In genomic region chr5:103120607-103121200, GRCh38 we compare ENCODE assay signal across 8 cellular contexts. TPM values are rescaled to one million over a fixed set of nuclear protein-coding genes. Genes with fewer than 3 reads are reported as not detected.
A peak's percentile ranks its signal among the peaks of the same experiment; 100 is the strongest.
DNase-seq lines count a peak whose midpoint lies in the region; ATAC-seq, FAIRE-seq and TF ChIP-seq lines count a peak whose summit lies in the region.

No MANE protein-coding gene starts in this region.

- peaks cover 74% of the 10 kb centered on the region for H3K79me2 ChIP-seq in HCT116 (ENCODE audit: insufficient read depth, low read length)

- H3K4me2 ChIP-seq in HCT116 (ENCODE audit: low read length), result peak overlapping the region; percentile 85

- no peak for TF ChIP-seq RAD21 in HCT116 (IDR thresholded peaks at IDR 0.05; ENCODE audit: low read depth)

- H4K20me1 ChIP-seq in HCT116 (ENCODE audit: insufficient read depth), result no peaks in the 10 kb centered on the region

- H3K27ac ChIP-seq in CD8-positive, alpha-beta memory T cell (ENCODE audit: low read depth, low read length), result peak overlapping the region; percentile 95
- H3K27ac ChIP-seq in HCT116 (ENCODE audit: low read depth, low read length) (peak overlapping the region; percentile 93), esophagus (ENCODE audit: low read depth in 2 of 2, low read length in 1 of 2) (peak overlapping the region; percentile 79 to 95)

- H3K4me3 Mint-ChIP-seq in CD8-positive, alpha-beta memory T cell, result peak overlapping the region; percentile 92 to 99 (median 97)
- H3K4me3 Mint-ChIP-seq in T-cell, result peak overlapping the region; percentile 91 to 99 (median 94)
- H3K4me3 Mint-ChIP-seq in natural killer cell treated with Interleukin-12 subunit alpha and Interleukin-12 subunit beta and Interleukin-15 and Interleukin-18, amount 100 ng/mL, for 72 hours, result peak overlapping the region; percentile 95

- H3K36me3 Mint-ChIP-seq in CD8-positive, alpha-beta memory T cell, result peaks cover 0 to 20% (median 11%) of the 10 kb centered on the region in 3 donors
- H3K36me3 Mint-ChIP-seq in T-cell, result peaks cover 18% of the 10 kb centered on the region
- H3K36me3 Mint-ChIP-seq in natural killer cell treated with Interleukin-12 subunit alpha and Interleukin-12 subunit beta and Interleukin-15 and Interleukin-18, amount 100 ng/mL, for 72 hours, result no peaks in the 10 kb centered on the region

- H3K4me3 ChIP-seq in CD8-positive, alpha-beta memory T cell (ENCODE audit: low read length), result peak overlapping the region; percentile 90
- H3K4me3 ChIP-seq in HCT116 (replicated peaks in 1 of 2; ENCODE audit: low read depth in 1 of 2, low read length in 2 of 2), result peak overlapping the region; percentile 83 to 88
- peak overlapping the region; percentile 76 to 99 for H3K4me3 ChIP-seq in esophagus (ENCODE audit: low read depth in 1 of 2, low read length in 2 of 2)

- RAD21 ChIA-PET in HCT116 (lab: Charles Lee; ENCODE audit: low non-redundant PET in 1 of 2, low total read pairs in 2 of 2, uncharacterized antibody in 2 of 2, unreplicated experiment in 2 of 2), result no interaction called here

- H3K36me3 ChIP-seq in CD8-positive, alpha-beta memory T cell (ENCODE audit: insufficient read depth, low read length), result no peaks in the 10 kb centered on the region
- no peaks in the 10 kb centered on the region for H3K36me3 ChIP-seq in HCT116 (ENCODE audit: control insufficient read depth in 1 of 2, insufficient read depth in 2 of 2, low read length in 2 of 2)
- H3K36me3 ChIP-seq in esophagus (ENCODE audit: control insufficient read depth in 2 of 2, insufficient read depth in 2 of 2, low read length in 1 of 2), result peaks cover 0 to 2% of the 10 kb centered on the region in 2 donors

- H3K4me1 Mint-ChIP-seq in CD8-positive, alpha-beta memory T cell, result peaks cover 47 to 75% (median 56%) of the 10 kb centered on the region in 3 donors
- H3K4me1 Mint-ChIP-seq in T-cell, result peaks cover 62 to 78% (median 71%) of the 10 kb centered on the region in 3 donors
- H3K4me1 Mint-ChIP-seq in natural killer cell treated with Interleukin-12 subunit alpha and Interleukin-12 subunit beta and Interleukin-15 and Interleukin-18, amount 100 ng/mL, for 72 hours (ENCODE audit: low read depth in 2 of 2), result peaks cover 35 to 44% of the 10 kb centered on the region in 2 donors

- FAIRE-seq in H54 (lab: Jason Lieb, UNC), result no peak

- no peak for TF ChIP-seq POLR2A in HCT116 (IDR thresholded peaks at IDR 0.05; ENCODE audit: borderline replicate concordance, extremely low read depth, insufficient read depth, insufficient read length)
- no peak for TF ChIP-seq POLR2A in H54 (IDR thresholded peaks at IDR 0.05; ENCODE audit: low read depth, low read length)

- DNase-seq in CD8-positive, alpha-beta memory T cell, result no peak
- DNase-seq in HCT116 (ENCODE audit: low read depth, low spot score) (no peak), T-cell (peak in 1 of 34 experiments; percentile 2), H54 (ENCODE audit: insufficient read length, low spot score) (no peak), GOT3 (lab: John Stamatoyannopoulos, UW) (no peak), KG1 (lab: John Stamatoyannopoulos, UW) (no peak)
- DNase-seq in natural killer cell treated with Interleukin-12 subunit alpha and Interleukin-12 subunit beta and Interleukin-15 and Interleukin-18, amount 100 ng/mL, for 72 hours (ENCODE audit: low spot score), result no peak

- no peaks in the 10 kb centered on the region for H3K9me3 Mint-ChIP-seq in CD8-positive, alpha-beta memory T cell
- H3K9me3 Mint-ChIP-seq in T-cell, result no peaks in the 10 kb centered on the region
- H3K9me3 Mint-ChIP-seq in natural killer cell treated with Interleukin-12 subunit alpha and Interleukin-12 subunit beta and Interleukin-15 and Interleukin-18, amount 100 ng/mL, for 72 hours, result no peaks in the 10 kb centered on the region

- BruUV-seq in HCT116 (replicated peaks; lab: Mats Ljungman, UMichigan), result TSS peak; percentile 62

- H3K9me2 ChIP-seq in HCT116 (ENCODE audit: insufficient read depth), result no peaks in the 10 kb centered on the region

- CTCF ChIA-PET in CD8-positive, alpha-beta memory T cell (lab: Charles Lee), result interaction anchor here (0.9 to 1.6 kb wide), 3 partner anchors 11 to 365 kb away, joined by 3 to 8 read pairs (median 4); partner anchors contain the start of gene PAM
- CTCF ChIA-PET in HCT116 (lab: Charles Lee) (interaction anchor here (1.2 kb wide), 1 partner anchor 439 kb away, joined by 4 read pairs; no protein-coding TSS in a partner anchor), T-cell (lab: Charles Lee) (interaction anchor here in 1 of 2 donors (0.8 to 2.3 kb wide), 7 partner anchors 8 to 365 kb away, joined by 3 to 11 read pairs (median 5); no protein-coding TSS in a partner anchor)

- WGBS in esophagus, 2 donors, result 2% methylated on average over 17 of the region's 17 CpGs

- no peaks in the 10 kb centered on the region for H3K27me3 ChIP-seq in CD8-positive, alpha-beta memory T cell (ENCODE audit: insufficient read depth, low read length, poor library complexity, severe bottlenecking)
- H3K27me3 ChIP-seq in HCT116 (ENCODE audit: insufficient read depth, low read length) (no peaks in the 10 kb centered on the region), esophagus (ENCODE audit: control insufficient read depth in 1 of 2, insufficient read depth in 2 of 2, low read length in 2 of 2) (no peaks in the 10 kb centered on the region)

- H3K9me3 ChIP-seq in CD8-positive, alpha-beta memory T cell (ENCODE audit: low read length), result no peaks in the 10 kb centered on the region
- H3K9me3 ChIP-seq in HCT116 (ENCODE audit: control insufficient read depth in 1 of 2, insufficient read depth in 1 of 2, low read depth in 1 of 2, low read length in 2 of 2), result no peaks in the 10 kb centered on the region
- no peaks in the 10 kb centered on the region for H3K9me3 ChIP-seq in esophagus (ENCODE audit: control insufficient read depth in 2 of 2, insufficient read depth in 1 of 2, low read depth in 1 of 2, low read length in 1 of 2)

- ATAC-seq in HCT116 (peak; percentile 1; the same call in 1 of the 2 replicates), T-cell (replicated peaks in 1 of 4) (no peak)
- no peak for ATAC-seq in natural killer cell treated with Interleukin-12 subunit alpha and Interleukin-12 subunit beta and Interleukin-15 and Interleukin-18, amount 100 ng/mL, for 72 hours

- H3K4me1 ChIP-seq in CD8-positive, alpha-beta memory T cell (ENCODE audit: insufficient read depth, low read length), result peaks cover 27% of the 10 kb centered on the region
- H3K4me1 ChIP-seq in HCT116 (ENCODE audit: control insufficient read depth in 1 of 2, insufficient read depth in 2 of 2, low read length in 2 of 2), result peaks cover 5 to 13% of the 10 kb centered on the region in 2 experiments; a peak in 3 of 4 replicates
- H3K4me1 ChIP-seq in esophagus (ENCODE audit: control insufficient read depth in 2 of 2, insufficient read depth in 2 of 2, low read length in 1 of 2), result no peaks in the 10 kb centered on the region

- POLR2A ChIA-PET in CD8-positive, alpha-beta memory T cell (lab: Charles Lee), result interaction anchor here (1.0 to 2.4 kb wide), 9 partner anchors 9 to 365 kb away, joined by 3 to 11 read pairs (median 3); partner anchors contain the start of gene MACIR
- POLR2A ChIA-PET in HCT116 (lab: Charles Lee) (interaction anchor here (1.2 to 1.4 kb wide), 3 partner anchors 14 to 138 kb away, joined by 3 to 4 read pairs (median 4); partner anchors contain the start of gene MACIR), T-cell (lab: Charles Lee) (interaction anchor here (0.5 to 1.4 kb wide), 4 partner anchors 12 to 358 kb away, joined by 3 read pairs; no protein-coding TSS in a partner anchor)

- intact Hi-C loops in HCT116 (cut with micrococcal nuclease), result loop anchor here (10.0 kb wide), 1 partner anchor 346 kb away; no protein-coding TSS in a partner anchor

- H2AFZ ChIP-seq in HCT116 (ENCODE audit: low read depth, low read length, poor library complexity, severe bottlenecking), result no peak overlapping the region

- H3K27ac Mint-ChIP-seq in CD8-positive, alpha-beta memory T cell, result peak overlapping the region; percentile 93 to 100 (median 99)
- H3K27ac Mint-ChIP-seq in T-cell, result peak overlapping the region; percentile 99 to 100
- H3K27ac Mint-ChIP-seq in natural killer cell treated with Interleukin-12 subunit alpha and Interleukin-12 subunit beta and Interleukin-15 and Interleukin-18, amount 100 ng/mL, for 72 hours, result peak overlapping the region; percentile 97 to 99

- TF ChIP-seq CTCF in HCT116 (IDR thresholded peaks at IDR 0.05 in 2 of 3, conservative IDR thresholded peaks at IDR 0.05 in 1 of 3; ENCODE audit: borderline replicate concordance in 1 of 3, insufficient read depth in 1 of 3, low read depth in 2 of 3, low read length in 2 of 3), result no peak

- H3K9ac ChIP-seq in HCT116 (ENCODE audit: low read length), result peak overlapping the region; percentile 91

- H3K27me3 Mint-ChIP-seq in CD8-positive, alpha-beta memory T cell, result no peaks in the 10 kb centered on the region
- H3K27me3 Mint-ChIP-seq in T-cell, result no peaks in the 10 kb centered on the region
- no peaks in the 10 kb centered on the region for H3K27me3 Mint-ChIP-seq in natural killer cell treated with Interleukin-12 subunit alpha and Interleukin-12 subunit beta and Interleukin-15 and Interleukin-18, amount 100 ng/mL, for 72 hours

TF ChIP-seq in HCT116, 20 proteins besides CTCF, POLR2A, EP300 and RAD21 (continues in another document):
- no peak for TF ChIP-seq ATF3 (IDR thresholded peaks at IDR 0.05)
- TF ChIP-seq EZH2phosphoT487 (IDR thresholded peaks at IDR 0.05; ENCODE audit: borderline replicate concordance), result no peak
- TF ChIP-seq ELF1 (IDR thresholded peaks at IDR 0.05; ENCODE audit: borderline replicate concordance, low read depth), result no peak
- TF ChIP-seq TCF7L2 (IDR thresholded peaks at IDR 0.05; ENCODE audit: borderline replicate concordance, extremely low read depth, insufficient read depth, insufficient read length), result no peak
- TF ChIP-seq EZH2 (IDR thresholded peaks at IDR 0.05), result no peak

RNA-seq across cellular contexts. Expression of gene PPIP5K2, which starts 0.6 kb away (rescaled TPM):
- 10 to 100 TPM; 55.7 to 63.6 TPM for total RNA-seq in CD8-positive, alpha-beta memory T cell
- 22.9 TPM for polyA plus RNA-seq in CD8-positive, alpha-beta memory T cell
- total RNA-seq in HCT116 (2021; ENCODE audit: unreplicated experiment) (45.8 TPM), T-cell (10 to 100 TPM; 40.1 to 63.7 (median 53.3) TPM)
- polyA plus RNA-seq in HCT116 (2012), result 6.5 and 8.8 TPM in 2 replicates
- 10 to 100 TPM; 10.5 to 15.1 TPM for polyA plus RNA-seq in esophagus
- total RNA-seq in natural killer cell treated with Interleukin-12 subunit alpha and Interleukin-12 subunit beta and Interleukin-15 and Interleukin-18, amount 100 ng/mL, for 72 hours, result 10 to 100 TPM; 63.5 to 70.6 TPM

RNA-seq across cellular contexts. Expression of gene GIN1, which starts 0.8 kb away (rescaled TPM):
- total RNA-seq in CD8-positive, alpha-beta memory T cell, result 1 to 10 TPM; 8.6 to 9.3 TPM
- polyA plus RNA-seq in CD8-positive, alpha-beta memory T cell, result 10.4 TPM
- total RNA-seq in HCT116 (2021; ENCODE audit: unreplicated experiment), result 11.0 TPM
- polyA plus RNA-seq in HCT116 (2012), result 3.2 and 4.1 TPM in 2 replicates
- 10 to 100 TPM in 3 of 5 donors, 1 to 10 TPM in 2; 2.6 to 18.8 (median 11.8) TPM for total RNA-seq in T-cell
- 1 to 10 TPM; 2.2 to 2.6 TPM for polyA plus RNA-seq in esophagus
- total RNA-seq in natural killer cell treated with Interleukin-12 subunit alpha and Interleukin-12 subunit beta and Interleukin-15 and Interleukin-18, amount 100 ng/mL, for 72 hours, result 1 to 10 TPM; 6.4 to 8.4 TPM
